In genomic region chr19:17847538-17848366, GRCh38 we compare ENCODE assay signal across 1 cellular context.
TF ChIP-seq lines count a peak whose summit lies in the region.

Gene JAK3, minus strand, starts transcription at chr19:17847982. Its CDS starts 3,565 bp downstream, at chr19:17844417.

TF ChIP-seq in GM12878, 131 proteins besides CTCF, POLR2A, EP300 and RAD21 (continued from another document and continues in another):
- no peak for TF ChIP-seq PRDM15 (CRISPR knock-in tag; IDR thresholded peaks at IDR 0.05)
- TF ChIP-seq SMARCA5 (IDR thresholded peaks at IDR 0.05): peak; percentile 89
- peak; percentile 70 for TF ChIP-seq RUNX3 (IDR thresholded peaks at IDR 0.05; ENCODE audit: low read length)
- TF ChIP-seq SUPT20H (IDR thresholded peaks at IDR 0.05; ENCODE audit: borderline replicate concordance, control insufficient read depth, low read depth, low read length): no peak
- peak in 1 of 2 experiments; percentile 70; a peak in 1 of 3 replicates for TF ChIP-seq EGR1 (IDR thresholded peaks at IDR 0.05; ENCODE audit: borderline replicate concordance in 1 of 2, low read depth in 2 of 2, low read length in 2 of 2)
- TF ChIP-seq ZBTB33 (IDR thresholded peaks at IDR 0.05): no peak
- peak; percentile 92 for TF ChIP-seq HSF1 (IDR thresholded peaks at IDR 0.05; ENCODE audit: low read depth, low read length)
- no peak for TF ChIP-seq MYB (IDR thresholded peaks at IDR 0.05; ENCODE audit: borderline replicate concordance, low read depth, low read length)
- peak; percentile 100 for TF ChIP-seq STAT3 (IDR thresholded peaks at IDR 0.05; ENCODE audit: low read depth, low read length)
- no peak for TF ChIP-seq REST (IDR thresholded peaks at IDR 0.05; ENCODE audit: low read depth, low read length)
- TF ChIP-seq NR2F1 (conservative IDR thresholded peaks at IDR 0.05): 0 out of 2 replicates have a peak, but pooled peaks have one; percentile 35
- TF ChIP-seq RBBP5 (conservative IDR thresholded peaks at IDR 0.05): no peak
- no peak for TF ChIP-seq SMC3 (IDR thresholded peaks at IDR 0.05; ENCODE audit: borderline replicate concordance, low read length)
- TF ChIP-seq MLLT1 (IDR thresholded peaks at IDR 0.05): no peak
- peak; percentile 80 to 85 for TF ChIP-seq IKZF2 (IDR thresholded peaks at IDR 0.05)
- TF ChIP-seq ATF3 (IDR thresholded peaks at IDR 0.05; ENCODE audit: borderline replicate concordance, extremely low read depth, low read depth, low read length): no peak
- TF ChIP-seq SRF (IDR thresholded peaks at IDR 0.05; ENCODE audit: low read depth in 2 of 2, low read length in 2 of 2): 0 out of 4 replicates have a peak, but pooled peaks of 1 of the 2 experiments have one; percentile 22
- no peak for TF ChIP-seq PML (IDR thresholded peaks at IDR 0.05; ENCODE audit: low read length)
- TF ChIP-seq ZBTB4 (CRISPR knock-in tag; IDR thresholded peaks at IDR 0.05): no peak
- peak; percentile 83 for TF ChIP-seq RELA (IDR thresholded peaks at IDR 0.05; ENCODE audit: borderline replicate concordance, partially characterized antibody)
- TF ChIP-seq IRF5 (IDR thresholded peaks at IDR 0.05; ENCODE audit: borderline replicate concordance): no peak
- peak; percentile 27; the same call in 1 of the 2 replicates for TF ChIP-seq RB1 (IDR thresholded peaks at IDR 0.05; ENCODE audit: borderline replicate concordance)
- TF ChIP-seq MTA3 (IDR thresholded peaks at IDR 0.05; ENCODE audit: borderline replicate concordance, low read length): no peak
- TF ChIP-seq TCF3 (IDR thresholded peaks at IDR 0.05; ENCODE audit: borderline replicate concordance, insufficient read depth, low read depth, low read length): 0 out of 2 replicates have a peak, but pooled peaks have one; percentile 21
- no peak for TF ChIP-seq BRCA1 (IDR thresholded peaks at IDR 0.05; ENCODE audit: low read depth, low read length)
- no peak for TF ChIP-seq ZNF622 (IDR thresholded peaks at IDR 0.05)
- TF ChIP-seq TCF12 (IDR thresholded peaks at IDR 0.05; ENCODE audit: low read depth, low read length): 0 out of 2 replicates have a peak, but pooled peaks have one; percentile 20
- 0 out of 2 replicates have a peak, but pooled peaks have one; percentile 31 for TF ChIP-seq HCFC1 (IDR thresholded peaks at IDR 0.05; ENCODE audit: low read length)
- TF ChIP-seq E2F4 (IDR thresholded peaks at IDR 0.05; ENCODE audit: low read depth, low read length): no peak
- TF ChIP-seq TARDBP (IDR thresholded peaks at IDR 0.05; ENCODE audit: borderline replicate concordance): no peak
- 0 out of 2 replicates have a peak, but pooled peaks have one; percentile 23 for TF ChIP-seq PAX5 (IDR thresholded peaks at IDR 0.05; ENCODE audit: borderline replicate concordance, low read depth, low read length)
- peak; percentile 27; the same call in 1 of the 2 replicates for TF ChIP-seq BCL11A (IDR thresholded peaks at IDR 0.05; ENCODE audit: low read depth, low read length)
- TF ChIP-seq ZNF207 (IDR thresholded peaks at IDR 0.05; ENCODE audit: borderline replicate concordance): peak; percentile 80; the same call in 1 of the 2 replicates
- 0 out of 2 replicates have a peak, but pooled peaks have one; percentile 23 for TF ChIP-seq MEF2A (IDR thresholded peaks at IDR 0.05; ENCODE audit: insufficient read depth, low read depth, low read length)
- no peak for TF ChIP-seq MAX (IDR thresholded peaks at IDR 0.05; ENCODE audit: low read depth, low read length)
- no peak; the same call in 1 of the 2 replicates for TF ChIP-seq HDGF (IDR thresholded peaks at IDR 0.05)
- TF ChIP-seq GABPA (IDR thresholded peaks at IDR 0.05; ENCODE audit: low read depth): peak; percentile 83
- TF ChIP-seq ESRRA (IDR thresholded peaks at IDR 0.05; ENCODE audit: low read length): no peak
- peak; percentile 49 for TF ChIP-seq NRF1 (conservative IDR thresholded peaks at IDR 0.05; ENCODE audit: low read depth, low read length)
- TF ChIP-seq ZNF24 (IDR thresholded peaks at IDR 0.05): no peak
- TF ChIP-seq MXI1 (IDR thresholded peaks at IDR 0.05; ENCODE audit: low read depth, low read length): peak; percentile 59; the same call in 1 of the 2 replicates
- no peak for TF ChIP-seq JUNB (IDR thresholded peaks at IDR 0.05)
- TF ChIP-seq GATAD2B (conservative IDR thresholded peaks at IDR 0.05; ENCODE audit: low read depth): peak; percentile 82
